ENCODE assay signal across 35 cellular contexts in the genomic region with DNA sequence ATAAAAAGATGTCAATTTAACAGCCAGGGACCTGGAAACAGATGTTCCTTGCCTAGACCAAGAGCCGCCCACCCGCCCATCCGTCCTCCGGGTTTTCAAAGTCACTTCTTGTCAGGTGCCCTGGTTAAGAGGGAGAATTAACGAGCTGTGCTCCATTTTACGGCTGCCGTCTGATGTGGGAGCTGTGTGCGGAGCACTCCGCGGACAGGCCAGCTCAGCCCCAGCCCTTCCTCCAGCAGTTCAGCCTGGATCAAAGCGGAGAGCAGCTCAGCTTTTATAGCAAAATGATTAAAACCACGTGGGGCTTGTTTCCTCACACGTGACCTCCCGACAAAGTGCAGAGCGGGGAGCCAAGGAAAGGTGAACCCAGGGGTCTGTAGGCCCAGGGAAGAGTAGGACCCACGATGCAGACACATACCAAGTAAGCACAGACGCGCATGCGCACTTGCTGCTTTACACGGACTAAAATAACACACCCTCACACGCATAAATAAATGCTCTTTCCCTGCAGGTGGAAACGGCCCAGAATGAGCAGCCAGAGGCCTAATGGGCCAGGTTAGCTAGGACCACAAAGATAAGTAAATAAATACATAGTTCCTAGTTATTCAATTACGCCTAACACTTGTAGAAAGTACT. TPM values are rescaled to one million over a fixed set of nuclear protein-coding genes. Genes with fewer than 3 reads are reported as not detected.
A peak's percentile ranks its signal among the peaks of the same experiment; 100 is the strongest.
DNase-seq lines count a peak whose midpoint lies in the region; ATAC-seq, FAIRE-seq and TF ChIP-seq lines count a peak whose summit lies in the region.
"Had no signal": no experiment of that assay in that cellular context is flagged by ENCODE, and none has a peak within 500 bp of the region (broad histone marks: within the 10 kb centered on the region; RNA-seq: fewer than 3 reads in every experiment).

No MANE protein-coding gene starts in this region.

- TF ChIP-seq RAD21 in K562 (CRISPR knock-in tag; conservative IDR thresholded peaks at IDR 0.05 in 1 of 2, IDR thresholded peaks at IDR 0.05 in 1 of 2) = no peak

- no peak overlapping the region for H3K4me3 ChIP-seq in K562
- H3K4me3 ChIP-seq in testis = peak overlapping the region in 1 of 2 donors; percentile 18
- H3K4me3 ChIP-seq: HAP-1, heart right ventricle, lung, spleen had no signal

- whole genome bisulfite sequencing in K562 (ENCODE audit: insufficient coverage, low coverage, missing lambda C conversion rate) = 19% methylated on average over 23 of the region's 23 CpGs
- 38 to 51% methylated on average over 21 to 23 of the region's 23 CpGs for WGBS in testis, 2 donors

- CTCF ChIA-PET in K562 (lab: Yijun Ruan, JAX; ENCODE audit: low intra/inter-chr PET ratio) = no interaction called here

- H3K27ac ChIP-seq in K562 (ENCODE audit: extremely low read depth, low read depth, low read length) = no peak overlapping the region
- H3K27ac ChIP-seq in testis = no peak overlapping the region
- H3K27ac ChIP-seq: C4-2B, heart right ventricle, spleen had no signal

- ATAC-seq in K562 = no peak
- ATAC-seq in GM18909 (IDR thresholded peaks at IDR 0.05; ENCODE audit: poor library complexity, unreplicated experiment) = no peak
- no peak for ATAC-seq in stimulated activated memory B cell treated with anti-CD40 and anti-IgM and Interleukin-4, amounts not matched to agents 10 μg/mL and 1 μg/mL and 100 μg/mL, for 72 hours
- ATAC-seq: heart right ventricle; naive thymus-derived CD8-positive, alpha-beta T cell had no signal

- no peak for TF ChIP-seq EP300 in K562 (IDR thresholded peaks at IDR 0.05; ENCODE audit: low read length)

- BruUV-seq in K562 (replicated peaks; lab: Mats Ljungman, UMichigan) = no TSS peak

- H3K4me2 ChIP-seq in K562 (ENCODE audit: insufficient read depth, low read length) = no peak overlapping the region

- no peaks in the 10 kb centered on the region for H3K79me2 ChIP-seq in K562 (ENCODE audit: control insufficient read depth, insufficient read depth, low read length)

- H3K27ac Mint-ChIP-seq in stimulated activated memory B cell treated with anti-CD40 and anti-IgM and Interleukin-4, amounts not matched to agents 10 μg/mL and 1 μg/mL and 100 μg/mL, for 72 hours = no peak overlapping the region
- H3K27ac Mint-ChIP-seq: activated CD4-positive, alpha-beta memory T cell treated with anti-CD3 and anti-CD28 coated beads for 36 hours; dendritic cell treated with granulocyte-macrophage colony-stimulating factor and Interleukin-4, amounts not matched to agents 40 ng/mL and 50 ng/mL, for 4 days; endodermal cell; IgD-negative memory B cell; naive thymus-derived CD8-positive, alpha-beta T cell; stimulated activated naive CD8-positive, alpha-beta T cell treated with anti-CD3 and anti-CD28 coated beads, Interleukin-15, Interleukin-2, amounts not matched to agents 100 ng/mL and 50 ng/mL, for 24 hours had no signal

- H3K9me3 ChIP-seq in K562 (replicated peaks; ENCODE audit: control insufficient read depth, insufficient read depth, low read depth, low read length) (no peaks in the 10 kb centered on the region), testis (no peaks in the 10 kb centered on the region)

- TF ChIP-seq CTCF in K562 (IDR thresholded peaks at IDR 0.05 in 2 of 3, conservative IDR thresholded peaks at IDR 0.05 in 1 of 3; ENCODE audit: insufficient read depth in 2 of 3, low read depth in 1 of 3, low read length in 3 of 3) (no peak), testis (IDR thresholded peaks at IDR 0.05) (no peak)

- no peak for FAIRE-seq in K562 (lab: Jason Lieb, UNC)
- FAIRE-seq: frontal cortex, GM19239, RCC 7860 had no signal

- peaks cover 17 to 34% of the 10 kb centered on the region in 2 experiments; a peak in 4 of 5 replicates for H3K27me3 ChIP-seq in K562 (ENCODE audit: control insufficient read depth in 2 of 2, insufficient read depth in 2 of 2, low read length in 2 of 2)
- H3K27me3 ChIP-seq in testis = no peaks in the 10 kb centered on the region
- H3K27me3 ChIP-seq: heart right ventricle, spleen had no signal

- H2AFZ ChIP-seq in K562 (ENCODE audit: low read depth, low read length) = no peak overlapping the region

- in situ Hi-C loops in K562 (cut with MboI) = no loop called here

- H3K9me3 Mint-ChIP-seq in stimulated activated memory B cell treated with anti-CD40 and anti-IgM and Interleukin-4, amounts not matched to agents 10 μg/mL and 1 μg/mL and 100 μg/mL, for 72 hours = peaks cover 26% of the 10 kb centered on the region

- H3K27me3 Mint-ChIP-seq in stimulated activated memory B cell treated with anti-CD40 and anti-IgM and Interleukin-4, amounts not matched to agents 10 μg/mL and 1 μg/mL and 100 μg/mL, for 72 hours = peaks cover 20% of the 10 kb centered on the region

- POLR2A ChIA-PET in K562 (lab: Yijun Ruan, JAX) = interaction anchor here (1.4 kb wide), 1 partner anchor 45 kb away, joined by 3 read pairs; no protein-coding TSS in a partner anchor

- no peaks in the 10 kb centered on the region for H3K4me1 Mint-ChIP-seq in stimulated activated memory B cell treated with anti-CD40 and anti-IgM and Interleukin-4, amounts not matched to agents 10 μg/mL and 1 μg/mL and 100 μg/mL, for 72 hours
- H3K4me1 Mint-ChIP-seq: IgD-negative memory B cell; naive thymus-derived CD8-positive, alpha-beta T cell had no signal

- no peaks in the 10 kb centered on the region for H3K9me1 ChIP-seq in K562 (ENCODE audit: control insufficient read depth, insufficient read depth, low read length)

- H3K36me3 Mint-ChIP-seq in stimulated activated memory B cell treated with anti-CD40 and anti-IgM and Interleukin-4, amounts not matched to agents 10 μg/mL and 1 μg/mL and 100 μg/mL, for 72 hours = no peaks in the 10 kb centered on the region
- H3K36me3 Mint-ChIP-seq: IgD-negative memory B cell had no signal

- peak; percentile 24 for DNase-seq in EL
- no peak for DNase-seq in K562 (ENCODE audit: extremely low read depth in 1 of 4, low spot score in 3 of 4)
- DNase-seq in left kidney (ENCODE audit: low read depth, low spot score) = peak; percentile 96
- DNase-seq in testis = peak; percentile 68
- no peak for DNase-seq in cerebellar nuclear complex (lab: John Stamatoyannopoulos, UW)
- DNase-seq: ACHN; activated CD4-positive, alpha-beta memory T cell treated with anti-CD3 and anti-CD28 coated beads for 36 hours; activated CD4-positive, CD25-positive, alpha-beta regulatory T cell treated with anti-CD3 and anti-CD28 coated beads, Interleukin-2, amount 50 U/mL, for 72 hours; activated CD8-positive, alpha-beta memory T cell treated with anti-CD3 and anti-CD28 coated beads, Interleukin-2, amount 50 U/mL, for 4 hours; activated naive CD4-positive, alpha-beta T cell; Caco-2; central memory CD4-positive, alpha-beta T cell; endodermal cell; GF-D8; heart right ventricle; kidney glomerular epithelial cell; naive thymus-derived CD8-positive, alpha-beta T cell; NCI-H1436 treated with DMSO at 0.1 percent for 48 hours; NCI-H774; SHP77 treated with DMSO at 0.1 percent for 48 hours; spleen; stimulated activated CD4-positive, alpha-beta T cell treated with anti-CD3 and anti-CD28 coated beads, Interleukin-2, amount 100 ng/mL, for 24 hours; T-helper 2 cell had no signal

- no peaks in the 10 kb centered on the region for H4K20me1 ChIP-seq in K562 (replicated peaks; ENCODE audit: control insufficient read depth, insufficient read depth, low read length)

- no peak for TF ChIP-seq POLR2A in K562 (conservative IDR thresholded peaks at IDR 0.05)
- no peak for TF ChIP-seq POLR2A in testis (IDR thresholded peaks at IDR 0.05)

- H3K36me3 ChIP-seq in K562 (ENCODE audit: control insufficient read depth, insufficient read depth, low read length) = no peaks in the 10 kb centered on the region
- H3K36me3 ChIP-seq in testis (ENCODE audit: low read depth, missing control alignments) = no peaks in the 10 kb centered on the region
- H3K36me3 ChIP-seq: HAP-1, heart right ventricle, spleen had no signal

- H3K4me3 Mint-ChIP-seq in stimulated activated memory B cell treated with anti-CD40 and anti-IgM and Interleukin-4, amounts not matched to agents 10 μg/mL and 1 μg/mL and 100 μg/mL, for 72 hours = no peak overlapping the region
- H3K4me3 Mint-ChIP-seq: activated CD4-positive, alpha-beta memory T cell treated with anti-CD3 and anti-CD28 coated beads for 36 hours; dendritic cell treated with granulocyte-macrophage colony-stimulating factor and Interleukin-4, amounts not matched to agents 40 ng/mL and 50 ng/mL, for 4 days; endodermal cell; naive thymus-derived CD8-positive, alpha-beta T cell; stimulated activated naive CD8-positive, alpha-beta T cell treated with anti-CD3 and anti-CD28 coated beads, Interleukin-15, Interleukin-2, amounts not matched to agents 100 ng/mL and 50 ng/mL, for 24 hours had no signal

- intact Hi-C loops in K562 (cut with micrococcal nuclease) (no loop called here), testis (cut with DNase I; ENCODE audit: low total_unique reads) (no loop called here)

- H3K9ac ChIP-seq in K562 (ENCODE audit: insufficient read depth in 1 of 2, low read depth in 2 of 2, low read length in 2 of 2) = no peak overlapping the region

- H3K4me1 ChIP-seq in K562 (replicated peaks in 1 of 2; ENCODE audit: control insufficient read depth in 2 of 2, insufficient read depth in 2 of 2, low read length in 2 of 2) = no peaks in the 10 kb centered on the region
- peaks cover 11% of the 10 kb centered on the region for H3K4me1 ChIP-seq in testis
- H3K4me1 ChIP-seq: Caco-2, HAP-1 had no signal

TF ChIP-seq in K562, 482 proteins besides CTCF, POLR2A, EP300 and RAD21 (continues in another document):
- TF ChIP-seq NRF1 (conservative IDR thresholded peaks at IDR 0.05 in 1 of 2, IDR thresholded peaks at IDR 0.05 in 1 of 2) (peak; percentile 67 to 69), BRD9 (IDR thresholded peaks at IDR 0.05; ENCODE audit: low read depth, partially characterized antibody) (no peak)

RNA-seq across cellular contexts. Expression of gene PKDCC, which starts 46.0 kb away (rescaled TPM):
- total RNA-seq in K562 (2011; cell fraction: chromatin; rRNA removed; ENCODE audit: low replicate concordance) = 11.0 and 54.2 TPM in 2 replicates
- 31.8 and 42.2 TPM in 2 replicates for total RNA-seq in K562 (2011; cell fraction: nucleolus; rRNA removed)
- total RNA-seq in K562 (2011; cell fraction: nucleoplasm; rRNA removed) = 16.4 and 24.4 TPM in 2 replicates
- total RNA-seq in K562 (2014; rRNA removed) (0.91 and 1.2 TPM in 2 replicates), K562 (2014; rRNA removed; fragmentation: Illumina TruSeq; extraction: Trizol) (0.73 and 1.2 TPM in 2 replicates), K562 (2015; rRNA removed; fragmentation: Illumina TruSeq; extraction: Trizol) (0.62 and 0.64 TPM in 2 replicates), K562 (2021) (1.3 and 1.5 TPM in 2 replicates), testis (100 to 1,000 TPM in 1 of 2 donors, 10 to 100 TPM in 1; 86.0 to 122 TPM)
- polyA plus RNA-seq in K562 (2011; rRNA removed) (14.8 and 23.1 TPM in 2 replicates), K562 (2014; fragmentation: Illumina TruSeq; extraction: Trizol) (1.3 and 1.9 TPM in 2 replicates), K562 (2014; fragmentation: Nextera tagmentation; extraction: Ambion mirVana) (not detected), K562 (2014; rRNA removed) (1.8 and 2.2 TPM in 2 replicates), testis (ENCODE audit: insufficient read depth, low read depth, low replicate concordance) (121 TPM)
- polyA plus RNA-seq in K562 (2011; cell fraction: cytosol; rRNA removed) = 12.7 and 15.7 TPM in 2 replicates
- polyA plus RNA-seq in K562 (2011; cell fraction: nucleus; rRNA removed) = 99.6 and 103 TPM in 2 replicates
- polyA plus RNA-seq in K562 (2012) = 1.6 TPM in 2 replicates
- polyA minus RNA-seq in K562 (2011; rRNA and poly(A)+ RNA removed) = 12.6 and 13.2 TPM in 2 replicates
- polyA minus RNA-seq in K562 (2011; cell fraction: cytosol; rRNA and poly(A)+ RNA removed) = 4.0 and 7.6 TPM in 2 replicates
- polyA minus RNA-seq in K562 (2011; cell fraction: nucleus; rRNA and poly(A)+ RNA removed) = 12.7 and 16.7 TPM in 2 replicates
- total RNA-seq: activated CD4-positive, alpha-beta memory T cell treated with anti-CD3 and anti-CD28 coated beads for 36 hours; mononuclear cell; naive thymus-derived CD8-positive, alpha-beta T cell had no signal
- polyA plus RNA-seq: IgD-negative memory B cell; naive thymus-derived CD8-positive, alpha-beta T cell had no signal

Comparison
In these comparisons a context has a peak if more than half of its experiments do, and no peak if none do; other contexts are left out.
1. DNase-seq: peak in EL (single experiment), left kidney (single experiment) and testis (single experiment); none in K562 (0 of 4) and cerebellar nuclear complex (0 of 2).